Comparison of ENCODE assay signal across 15 cellular contexts in genomic region chr2:212711851-212712250, GRCh38.
DNase-seq lines count a peak whose midpoint lies in the region; ATAC-seq and TF ChIP-seq lines count a peak whose summit lies in the region.
"Had no signal": no experiment of that assay in that cellular context is flagged by ENCODE, and none has a peak within 500 bp of the region (broad histone marks: within the 10 kb centered on the region; RNA-seq: fewer than 3 reads in every experiment).

No MANE protein-coding gene starts in this region.

- no peak for TF ChIP-seq CTCF in AG04450 (IDR thresholded peaks at IDR 0.05; ENCODE audit: low read depth, low read length)
- TF ChIP-seq CTCF in astrocyte of the spinal cord (IDR thresholded peaks at IDR 0.05; ENCODE audit: low read depth, low read length): no peak

- no peak for ATAC-seq in HG02938 (IDR thresholded peaks at IDR 0.05; ENCODE audit: unreplicated experiment)
- ATAC-seq: HCT116; stimulated activated naive CD8-positive, alpha-beta T cell treated with anti-CD3 and anti-CD28 coated beads, Interleukin-15, Interleukin-2, amounts not matched to agents 100 U/mL and 50 U/mL, for 24 hours; T-cell had no signal

- no peak overlapping the region for H3K27ac ChIP-seq in AG04450 (ENCODE audit: low read depth, low read length)
- H3K27ac ChIP-seq: BLaER1 treated with 17β-estradiol and CSF1 and Interleukin-3, amounts not matched to agents 10 nM and 100 nM had no signal

- DNase-seq in AG04450 (ENCODE audit: low read depth, low spot score): peak; percentile 68
- peak; percentile 34 for DNase-seq in HPDE6-E6E7 (ENCODE audit: extremely low spot score)
- peak; percentile 72 for DNase-seq in astrocyte of the spinal cord (ENCODE audit: low read depth, low spot score)
- peak; percentile 50 for DNase-seq in medulla oblongata (ENCODE audit: extremely low spot score)
- no peak for DNase-seq in SKM-1 (lab: John Stamatoyannopoulos, UW; ENCODE audit: unreplicated experiment)
- no peak for DNase-seq in activated T-cell treated with anti-CD3 and anti-CD28 coated beads for 4 hours
- DNase-seq in SW480 (ENCODE audit: low spot score): no peak
- DNase-seq: activated CD4-positive, alpha-beta T cell treated with anti-CD3 and anti-CD28 coated beads, Interleukin-2, amount 50 U/mL, for 48 hours; NCI-H524 treated with DMSO at 0.1 percent for 48 hours; stimulated activated CD4-positive, alpha-beta T cell treated with anti-CD3 and anti-CD28 coated beads, Interleukin-2, amount 100 ng/mL, for 24 hours; stimulated activated naive CD8-positive, alpha-beta T cell treated with anti-CD3 and anti-CD28 coated beads, Interleukin-15, Interleukin-2, amounts not matched to agents 100 U/mL and 50 U/mL, for 24 hours; T-cell had no signal

- no peaks in the 10 kb centered on the region for H3K9me3 ChIP-seq in AG04450 (ENCODE audit: control insufficient read depth, insufficient read depth, low read length)
- H3K9me3 ChIP-seq: BLaER1 treated with 17β-estradiol and CSF1 and Interleukin-3, amounts not matched to agents 10 nM and 100 nM had no signal

- in situ Hi-C loops in astrocyte of the spinal cord (cut with HindIII; ENCODE audit: low sequenced_read_pairs): no loop called here

- POLR2A ChIA-PET in AG04450 (lab: Yijun Ruan, JAX): no interaction called here

- H3K4me3 ChIP-seq in AG04450 (ENCODE audit: low read depth, low read length) (no peak overlapping the region), astrocyte of the spinal cord (ENCODE audit: low read depth, low read length) (no peak overlapping the region)
- H3K4me3 ChIP-seq: BLaER1 treated with 17β-estradiol and CSF1 and Interleukin-3, amounts not matched to agents 10 nM and 100 nM had no signal

- CTCF ChIA-PET in AG04450 (lab: Charles Lee): no interaction called here

- no peaks in the 10 kb centered on the region for H3K27me3 ChIP-seq in AG04450 (ENCODE audit: control insufficient read depth, insufficient read depth, low read length)
- H3K27me3 ChIP-seq: BLaER1 treated with 17β-estradiol and CSF1 and Interleukin-3, amounts not matched to agents 10 nM and 100 nM had no signal

Comparison
In these comparisons a context has a peak if more than half of its experiments do, and no peak if none do; other contexts are left out.
1. DNase-seq: peak in AG04450 (single experiment), HPDE6-E6E7 (single experiment), astrocyte of the spinal cord (single experiment) and medulla oblongata (single experiment); none in SKM-1 (single experiment), activated T-cell treated with anti-CD3 and anti-CD28 coated beads for 4 hours (single experiment) and SW480 (single experiment).